Comparison of ENCODE assay signal across 8 cellular contexts in the genomic region with DNA sequence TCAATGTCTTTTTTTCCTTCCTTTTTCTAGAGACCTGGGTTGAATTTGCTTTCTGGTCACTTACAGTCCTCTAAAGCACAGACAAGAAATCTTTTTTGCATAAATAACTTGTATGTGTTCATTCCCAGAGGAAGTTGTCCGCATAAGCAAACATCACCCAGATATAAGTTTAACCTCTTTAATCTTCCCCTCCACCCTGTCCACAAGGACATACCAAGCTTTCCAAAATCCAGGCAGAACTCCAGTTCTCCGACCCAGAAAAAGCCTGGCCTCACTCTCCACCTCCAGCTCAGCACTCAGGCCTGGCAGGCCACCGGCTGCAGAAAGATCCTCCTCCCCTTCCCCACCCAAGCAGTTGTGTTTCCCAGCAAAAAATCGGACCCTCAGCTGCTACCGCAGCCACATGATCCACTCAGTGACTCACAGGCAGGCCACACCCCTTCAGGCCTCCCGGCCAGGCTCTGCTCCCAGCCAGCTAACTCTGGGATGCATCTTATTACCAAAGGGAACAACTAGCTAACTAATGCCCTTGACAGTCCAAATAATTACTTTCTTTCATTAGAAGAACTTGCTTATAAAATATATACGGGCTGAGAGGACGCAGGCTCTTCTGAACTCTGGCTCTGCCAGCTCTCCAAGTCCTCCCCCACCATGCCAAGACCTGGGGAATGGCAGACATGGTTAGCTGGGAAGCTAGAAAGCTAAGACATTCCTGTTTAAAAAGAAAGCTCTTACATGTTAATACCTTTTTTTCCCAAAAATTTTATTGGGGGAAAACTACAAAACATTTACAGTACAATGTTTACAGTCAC. TPM values are rescaled to one million over a fixed set of nuclear protein-coding genes. Genes with fewer than 3 reads are reported as not detected.
DNase-seq lines count a peak whose midpoint lies in the region; ATAC-seq lines count a peak whose summit lies in the region.

No MANE protein-coding gene starts in this region.

- DNase-seq in GM04503 (ENCODE audit: low read depth) (peak; percentile 74), NCI-H2029 (lab: John Stamatoyannopoulos, UW) (peak; percentile 14), UCSD-AML1 (lab: John Stamatoyannopoulos, UW; ENCODE audit: unreplicated experiment) (peak; percentile 81), inferior parietal cortex (ENCODE audit: extremely low spot score) (peak; percentile 83)
- peak; percentile 30 to 32 for DNase-seq in central memory CD8-positive, alpha-beta T cell (ENCODE audit: low spot score in 2 of 2)

- H3K4me1 ChIP-seq in skeletal muscle satellite cell (ENCODE audit: control insufficient read depth, insufficient read depth, low read length) = peaks cover 40% of the 10 kb centered on the region

- H3K4me1 Mint-ChIP-seq in central memory CD8-positive, alpha-beta T cell = peaks cover 50% of the 10 kb centered on the region

- peak overlapping the region; percentile 95 for H3K27ac Mint-ChIP-seq in central memory CD8-positive, alpha-beta T cell (ENCODE audit: low read depth)

- peaks cover 81% of the 10 kb centered on the region for H3K36me3 Mint-ChIP-seq in central memory CD8-positive, alpha-beta T cell (ENCODE audit: insufficient read depth)

- no peaks in the 10 kb centered on the region for H3K27me3 Mint-ChIP-seq in central memory CD8-positive, alpha-beta T cell

- peak overlapping the region; percentile 99 for H3K9ac ChIP-seq in skeletal muscle satellite cell (ENCODE audit: low read depth, low read length)

- H3K4me3 Mint-ChIP-seq in central memory CD8-positive, alpha-beta T cell = peak overlapping the region; percentile 65

- no peak for ATAC-seq in central memory CD8-positive, alpha-beta T cell (replicated peaks; ENCODE audit: extremely low read depth, poor library complexity, severe bottlenecking)
- ATAC-seq in HG03159 (IDR thresholded peaks at IDR 0.05; ENCODE audit: unreplicated experiment) = no peak
- ATAC-seq in GM19452 (IDR thresholded peaks at IDR 0.05; ENCODE audit: unreplicated experiment) = no peak

- no peaks in the 10 kb centered on the region for H3K9me3 Mint-ChIP-seq in central memory CD8-positive, alpha-beta T cell

- peak overlapping the region; percentile 97 for H3K4me3 ChIP-seq in skeletal muscle satellite cell (ENCODE audit: low read length)

- H3K36me3 ChIP-seq in skeletal muscle satellite cell (ENCODE audit: insufficient read depth, low read length) = peaks cover 37% of the 10 kb centered on the region

- peak overlapping the region; percentile 81 for H3K4me2 ChIP-seq in skeletal muscle satellite cell (ENCODE audit: low read length)

- no peaks in the 10 kb centered on the region for H3K9me3 ChIP-seq in skeletal muscle satellite cell (replicated peaks; ENCODE audit: low read length)

- H3K27me3 ChIP-seq in skeletal muscle satellite cell (ENCODE audit: control insufficient read depth, insufficient read depth, low read length) = no peaks in the 10 kb centered on the region

RNA-seq across cellular contexts. Expression of a gene that starts 4.5 kb away (rescaled TPM):
- total RNA-seq in skeletal muscle satellite cell (2012; rRNA removed) = 8.3 and 10.9 TPM in 2 replicates

Comparison
In these comparisons a context has a peak if more than half of its experiments do, and no peak if none do; other contexts are left out.
1. DNase-seq: peak in every context shown above with its lines; median percentile 83 in inferior parietal cortex; 81 in UCSD-AML1; 74 in GM04503; 31 in central memory CD8-positive, alpha-beta T cell; 14 in NCI-H2029.